8 cellular contexts compared by ENCODE assay signal in the genomic region with DNA sequence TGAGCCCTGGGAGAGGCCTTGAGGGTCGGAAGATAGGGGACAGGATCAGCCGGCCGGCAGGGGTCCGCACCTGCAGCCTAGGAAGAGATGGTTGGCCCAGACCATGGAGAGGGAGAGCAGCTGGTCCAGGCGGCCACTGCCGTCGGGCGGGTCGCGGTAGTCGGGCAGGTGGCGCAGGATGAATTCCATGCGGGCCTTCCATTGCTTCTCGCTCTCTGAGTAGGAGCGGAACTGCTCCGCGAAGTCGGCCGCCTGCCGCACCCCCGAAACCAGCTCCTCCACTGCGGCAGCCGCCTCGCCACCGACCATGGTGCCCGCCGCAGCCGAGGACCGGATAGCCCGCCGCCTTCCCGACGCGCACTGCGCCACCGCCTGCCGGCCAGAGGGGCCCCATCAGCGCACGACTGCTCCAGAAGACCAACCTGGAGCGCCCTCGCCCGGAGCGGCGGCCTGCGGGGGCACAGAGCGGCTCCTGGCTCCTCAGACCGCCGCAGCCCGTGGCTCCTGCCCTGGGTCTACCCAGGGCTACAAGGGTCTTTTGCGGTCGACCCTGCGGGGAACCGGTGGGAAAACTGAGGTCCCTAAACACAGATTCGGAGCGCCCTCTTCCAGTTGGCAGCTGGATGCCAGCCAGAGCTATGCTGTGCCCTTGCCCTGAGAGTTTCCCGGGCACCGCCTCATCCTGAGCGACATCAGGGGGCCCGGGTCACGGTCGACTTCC. TPM values are rescaled to one million over a fixed set of nuclear protein-coding genes. Genes with fewer than 3 reads are reported as not detected.
DNase-seq lines count a peak whose midpoint lies in the region; ATAC-seq, FAIRE-seq and TF ChIP-seq lines count a peak whose summit lies in the region.

A gene with protein sequence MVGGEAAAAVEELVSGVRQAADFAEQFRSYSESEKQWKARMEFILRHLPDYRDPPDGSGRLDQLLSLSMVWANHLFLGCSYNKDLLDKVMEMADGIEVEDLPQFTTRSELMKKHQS (minus strand): TSS at position 336 of the 721 bp plus-strand sequence. CDS start 27 bp downstream, at position 309.

- peak; percentile 94 for ATAC-seq in HG03442 (IDR thresholded peaks at IDR 0.05; ENCODE audit: unreplicated experiment)
- peak; percentile 100 for ATAC-seq in left lung

- no peaks in the 10 kb centered on the region for H3K9me3 ChIP-seq in left lung

- FAIRE-seq in GM19239 (lab: Jason Lieb, UNC) = peak; percentile 85

- peak; percentile 35 to 96 (median 84) for DNase-seq in C1 segment of cervical spinal cord (lab: John Stamatoyannopoulos, UW)
- peak; percentile 92 for DNase-seq in GM19239 (ENCODE audit: insufficient read length, low spot score)
- peak; percentile 45 for DNase-seq in NCI-H524 treated with DMSO at 0.1 percent for 48 hours (lab: John Stamatoyannopoulos, UW)
- DNase-seq in activated CD4-positive, alpha-beta T cell treated with anti-CD3 and anti-CD28 coated beads, Interleukin-2, amount 50 U/mL, for 1 hour = peak; percentile 89
- peak; percentile 81 for DNase-seq in cortex of kidney (lab: John Stamatoyannopoulos, UW)
- DNase-seq in left lung = peak; percentile 92 to 99
- peak; percentile 80 to 89 for DNase-seq in stimulated activated CD4-positive, alpha-beta T cell treated with anti-CD3 and anti-CD28 coated beads, Interleukin-2, amount 100 ng/mL, for 48 hours

- peaks cover 15 to 32% of the 10 kb centered on the region in 2 donors for H3K4me1 ChIP-seq in left lung

- H3K27me3 ChIP-seq in left lung = no peaks in the 10 kb centered on the region

- H3K4me3 ChIP-seq in left lung = peak within 1 kb of the TSS; percentile 84 to 89

- H3K27ac ChIP-seq in left lung = peak within 1 kb of the TSS; percentile 78 to 80

- intact Hi-C loops in left lung (cut with DNase I) = loop anchor here in 1 of 2 donors (10.0 kb wide), 1 partner anchor 113 kb away; the partner anchor contains the start of gene JADE2

- peaks cover 0 to 3% of the 10 kb centered on the region in 2 donors for H3K36me3 ChIP-seq in left lung

- TF ChIP-seq CTCF in left lung (IDR thresholded peaks at IDR 0.05) = peak; percentile 72 to 80

RNA-seq across cellular contexts. Expression of the gene that starts here (rescaled TPM):
- total RNA-seq in left lung = 10 to 100 TPM; 15.5 to 16.0 TPM

Comparison
In these comparisons a context has a peak if more than half of its experiments do, and no peak if none do; other contexts are left out.
1. Peak in every context shown above with its lines: DNase-seq, ATAC-seq, H3K4me3 ChIP-seq and H3K27ac ChIP-seq.
2. DNase-seq: peak in every context shown above with its lines; median percentile 96 in left lung; 92 in GM19239; 89 in activated CD4-positive, alpha-beta T cell treated with anti-CD3 and anti-CD28 coated beads, Interleukin-2, amount 50 U/mL, for 1 hour; 84 in C1 segment of cervical spinal cord; 84 in stimulated activated CD4-positive, alpha-beta T cell treated with anti-CD3 and anti-CD28 coated beads, Interleukin-2, amount 100 ng/mL, for 48 hours; 81 in cortex of kidney; 45 in NCI-H524 treated with DMSO at 0.1 percent for 48 hours.